8 cellular contexts compared by ENCODE assay signal in the genomic region with DNA sequence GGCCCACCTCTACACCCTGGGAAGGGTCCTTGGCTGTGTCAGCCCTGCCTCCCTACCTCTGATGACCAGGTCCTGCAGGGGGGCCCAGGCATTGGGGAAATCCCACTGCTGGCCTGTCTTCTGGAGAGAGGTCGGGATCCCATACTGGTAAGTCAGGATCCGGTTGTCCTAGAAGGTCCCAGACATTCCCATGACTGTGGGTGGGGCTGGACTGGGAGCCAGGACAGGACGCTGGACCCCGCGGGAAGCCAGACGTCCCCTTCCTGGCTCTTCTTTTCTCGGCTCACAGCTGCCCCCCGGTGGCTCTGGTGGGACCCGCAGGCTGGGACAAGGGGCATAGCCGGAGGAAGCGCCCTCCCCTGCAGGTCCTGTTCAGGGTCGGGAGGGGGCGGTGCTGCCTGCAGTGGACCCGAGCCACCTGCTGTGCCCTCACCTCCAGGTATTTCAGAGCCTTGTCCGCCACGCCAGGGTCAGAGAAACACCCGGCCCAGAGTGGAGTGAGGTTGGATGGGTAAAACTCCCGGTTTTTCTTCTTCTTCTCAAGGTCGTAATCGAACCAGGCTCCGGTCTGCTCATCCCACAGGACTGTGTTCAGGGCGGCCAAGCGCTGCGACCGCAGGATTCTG.
DNase-seq lines count a peak whose midpoint lies in the region; ATAC-seq and TF ChIP-seq lines count a peak whose summit lies in the region.

No MANE protein-coding gene starts in this region.

- H3K27ac Mint-ChIP-seq in nephron progenitor cell = no peak overlapping the region

- peaks cover 10% of the 10 kb centered on the region for H3K36me3 Mint-ChIP-seq in nephron progenitor cell (ENCODE audit: low read depth)

- H3K9me3 Mint-ChIP-seq in nephron progenitor cell = no peaks in the 10 kb centered on the region

- H3K4me3 Mint-ChIP-seq in nephron progenitor cell = no peak overlapping the region

- ATAC-seq in GM21423 (IDR thresholded peaks at IDR 0.05; ENCODE audit: unreplicated experiment) = peak; percentile 86

- DNase-seq in CD1c-positive myeloid dendritic cell (ENCODE audit: extremely low spot score) = peak; percentile 83
- peak; percentile 81 for DNase-seq in LoVo (ENCODE audit: low spot score)
- DNase-seq in RKO (ENCODE audit: low spot score) = peak; percentile 81
- peak; percentile 71 to 78 for DNase-seq in activated T-helper 1 cell treated with anti-CD3 and anti-CD28 coated beads, Interleukin-2, amount 50 U/mL, for 16 hours (ENCODE audit: low read depth in 1 of 2, low spot score in 1 of 2)
- peak; percentile 67 for DNase-seq in fibroblast of peridontal ligament (ENCODE audit: extremely low read depth)
- DNase-seq in nephron progenitor cell = peak; percentile 98
- DNase-seq in stimulated activated naive CD4-positive, alpha-beta T cell (lab: John Stamatoyannopoulos, UW) = peak; percentile 73 to 88 (median 86)

- H3K27me3 Mint-ChIP-seq in nephron progenitor cell (ENCODE audit: low read depth, poor library complexity) = no peaks in the 10 kb centered on the region

- peak; percentile 97 for TF ChIP-seq CTCF in nephron progenitor cell (IDR thresholded peaks at IDR 0.05)

- peaks cover 49% of the 10 kb centered on the region for H3K4me1 Mint-ChIP-seq in nephron progenitor cell

Comparison
In these comparisons a context has a peak if more than half of its experiments do, and no peak if none do; other contexts are left out.
1. Peak in every context shown above with its lines: DNase-seq and ATAC-seq.